Comparison of ENCODE assay signal across 20 cellular contexts in the genomic region with DNA sequence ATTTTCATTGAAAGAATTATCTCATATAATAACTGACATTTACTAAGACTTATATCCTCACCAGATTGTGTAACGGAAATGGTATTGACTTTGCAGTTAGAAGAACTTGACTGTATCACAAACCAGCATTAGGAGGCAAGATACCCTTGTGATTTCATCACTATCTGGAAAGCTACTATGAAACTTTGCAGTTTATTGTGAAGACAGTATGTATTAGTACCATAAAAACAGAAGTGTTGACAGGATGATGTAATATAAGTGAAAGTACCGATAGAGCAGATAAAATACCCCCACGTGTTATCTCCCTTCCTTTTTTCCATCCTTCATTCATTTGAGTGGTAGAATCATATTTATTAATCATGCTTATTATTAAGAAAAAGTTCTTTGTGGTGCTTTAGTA.
DNase-seq lines count a peak whose midpoint lies in the region; ATAC-seq, FAIRE-seq and TF ChIP-seq lines count a peak whose summit lies in the region.
"Had no signal": no experiment of that assay in that cellular context is flagged by ENCODE, and none has a peak within 500 bp of the region (broad histone marks: within the 10 kb centered on the region; RNA-seq: fewer than 3 reads in every experiment).

No MANE protein-coding gene starts in this region.

- no peaks in the 10 kb centered on the region for H3K79me2 ChIP-seq in SK-N-SH (ENCODE audit: insufficient read depth)
- H3K79me2 ChIP-seq in K562 (ENCODE audit: control insufficient read depth, insufficient read depth, low read length): no peaks in the 10 kb centered on the region

- no peaks in the 10 kb centered on the region for H3F3A ChIP-seq in SK-N-SH (replicated peaks; ENCODE audit: insufficient read depth)

- H3K9me3 Mint-ChIP-seq in activated T-cell treated with anti-CD3 and anti-CD28 coated beads, Interleukin-2, amount 50 U/mL, for 4 hours: peaks cover 15% of the 10 kb centered on the region

- TF ChIP-seq RAD21 in SK-N-SH (IDR thresholded peaks at IDR 0.05; ENCODE audit: low read length) (no peak), K562 (CRISPR knock-in tag; conservative IDR thresholded peaks at IDR 0.05 in 1 of 2, IDR thresholded peaks at IDR 0.05 in 1 of 2) (no peak)

- H3K9me1 ChIP-seq in K562 (ENCODE audit: control insufficient read depth, insufficient read depth, low read length): no peaks in the 10 kb centered on the region

- ATAC-seq in K562 (no peak), gastrocnemius medialis (no peak)
- ATAC-seq in activated T-cell treated with anti-CD3 and anti-CD28 coated beads, Interleukin-2, amount 50 U/mL, for 4 hours: no peak
- ATAC-seq: HepG2 had no signal

- H3K9me2 ChIP-seq in SK-N-SH: no peaks in the 10 kb centered on the region

- peak; percentile 50 for DNase-seq in SIG-M5 treated with dmso at 0.1 percent for 504 hours (lab: John Stamatoyannopoulos, UW; ENCODE audit: unreplicated experiment)
- DNase-seq in SIG-M5 (lab: John Stamatoyannopoulos, UW): no peak
- DNase-seq in NB4 (ENCODE audit: low read depth): peak; percentile 36
- no peak for DNase-seq in SK-N-SH
- no peak for DNase-seq in K562 (ENCODE audit: extremely low read depth in 1 of 4, low spot score in 3 of 4)
- no peak for DNase-seq in gastrocnemius medialis
- DNase-seq in WERI-Rb-1: no peak
- no peak for DNase-seq in activated T-cell treated with anti-CD3 and anti-CD28 coated beads, Interleukin-2, amount 50 U/mL, for 4 hours
- DNase-seq: 8988T, COR-L47, DMS 273 treated with DMSO at 0.1 percent for 48 hours, GM23248, NCI-H1694 treated with DMSO at 0.1 percent for 48 hours, NCI-H2227 treated with DMSO at 0.1 percent for 48 hours, NCI-H524, NCI-H82 had no signal

- CTCF ChIA-PET in SK-N-SH (lab: Yijun Ruan, JAX): no interaction called here
- CTCF ChIA-PET in K562 (lab: Yijun Ruan, JAX; ENCODE audit: low intra/inter-chr PET ratio): no interaction called here

- H2AFZ ChIP-seq in SK-N-SH (ENCODE audit: low read depth) (0 out of 2 replicates have a peak overlapping the region, but pooled peaks have one; percentile 46), K562 (ENCODE audit: low read depth, low read length) (no peak overlapping the region)
- H2AFZ ChIP-seq: GM23248 had no signal

- H3K27me3 ChIP-seq in SK-N-SH (ENCODE audit: insufficient read depth) (no peaks in the 10 kb centered on the region), K562 (ENCODE audit: control insufficient read depth in 2 of 2, insufficient read depth in 2 of 2, low read length in 2 of 2) (no peaks in the 10 kb centered on the region), gastrocnemius medialis (no peaks in the 10 kb centered on the region), WERI-Rb-1 (ENCODE audit: insufficient read depth, low read depth, severe bottlenecking) (no peaks in the 10 kb centered on the region)
- H3K27me3 ChIP-seq: SJSA1 had no signal

- H3K4me3 ChIP-seq in NB4 (ENCODE audit: low read depth, low read length) (no peak overlapping the region), SK-N-SH (ENCODE audit: low read depth in 2 of 2, low read length in 1 of 2) (no peak overlapping the region), K562 (no peak overlapping the region), gastrocnemius medialis (no peak overlapping the region), WERI-Rb-1 (ENCODE audit: low read depth, low read length) (no peak overlapping the region)
- H3K4me3 ChIP-seq: GM23248, SJSA1 had no signal

- no peaks in the 10 kb centered on the region for H3K9me3 ChIP-seq in SK-N-SH
- no peaks in the 10 kb centered on the region for H3K9me3 ChIP-seq in K562 (replicated peaks; ENCODE audit: control insufficient read depth, insufficient read depth, low read depth, low read length)
- H3K9me3 ChIP-seq in gastrocnemius medialis: no peaks in the 10 kb centered on the region
- no peaks in the 10 kb centered on the region for H3K9me3 ChIP-seq in WERI-Rb-1 (ENCODE audit: severe bottlenecking)
- H3K9me3 ChIP-seq: SJSA1 had no signal

- no peaks in the 10 kb centered on the region for H3K36me3 Mint-ChIP-seq in activated T-cell treated with anti-CD3 and anti-CD28 coated beads, Interleukin-2, amount 50 U/mL, for 4 hours (ENCODE audit: insufficient read depth)

- BruUV-seq in K562 (replicated peaks; lab: Mats Ljungman, UMichigan): no TSS peak

- in situ Hi-C loops in K562 (cut with MboI) (no loop called here), gastrocnemius medialis (cut with MboI; ENCODE audit: low sequenced_read_pairs in 4 of 4) (loop anchor here in 1 of 4 donors (25.0 kb wide), 1 partner anchor 88 kb away; no protein-coding TSS in a partner anchor)

- no peak for TF ChIP-seq CTCF in NB4 (IDR thresholded peaks at IDR 0.05; ENCODE audit: low read depth, low read length)
- TF ChIP-seq CTCF in SK-N-SH (IDR thresholded peaks at IDR 0.05): no peak
- no peak for TF ChIP-seq CTCF in K562 (IDR thresholded peaks at IDR 0.05 in 2 of 3, conservative IDR thresholded peaks at IDR 0.05 in 1 of 3; ENCODE audit: insufficient read depth in 2 of 3, low read depth in 1 of 3, low read length in 3 of 3)
- no peak for TF ChIP-seq CTCF in gastrocnemius medialis (IDR thresholded peaks at IDR 0.05 in 4 of 5, conservative IDR thresholded peaks at IDR 0.05 in 1 of 5)
- TF ChIP-seq CTCF in WERI-Rb-1 (IDR thresholded peaks at IDR 0.05; ENCODE audit: low read depth, low read length): no peak

- H4K20me1 ChIP-seq in SK-N-SH (ENCODE audit: insufficient read depth): no peaks in the 10 kb centered on the region
- H4K20me1 ChIP-seq in K562 (replicated peaks; ENCODE audit: control insufficient read depth, insufficient read depth, low read length): no peaks in the 10 kb centered on the region

- no peaks in the 10 kb centered on the region; a peak in 1 of 4 replicates for H3K4me1 ChIP-seq in SK-N-SH (ENCODE audit: control insufficient read depth in 1 of 2, insufficient read depth in 2 of 2, low read depth in 1 of 2, low read length in 1 of 2)
- H3K4me1 ChIP-seq in K562 (replicated peaks in 1 of 2; ENCODE audit: control insufficient read depth in 2 of 2, insufficient read depth in 2 of 2, low read length in 2 of 2): no peaks in the 10 kb centered on the region
- H3K4me1 ChIP-seq in gastrocnemius medialis: no peaks in the 10 kb centered on the region
- H3K4me1 ChIP-seq: SJSA1 had no signal

- WGBS in SK-N-SH (ENCODE audit: low lambda C conversion rate): 39% methylated on average over 3 of the region's 3 CpGs
- 0% methylated on average over 2 of the region's 3 CpGs for WGBS in K562 (ENCODE audit: insufficient coverage, low coverage, missing lambda C conversion rate)

- H3K4me1 Mint-ChIP-seq in activated T-cell treated with anti-CD3 and anti-CD28 coated beads, Interleukin-2, amount 50 U/mL, for 4 hours (ENCODE audit: low read depth): no peaks in the 10 kb centered on the region
- H3K4me1 Mint-ChIP-seq: B cell had no signal

- no peaks in the 10 kb centered on the region for H3K27me3 Mint-ChIP-seq in activated T-cell treated with anti-CD3 and anti-CD28 coated beads, Interleukin-2, amount 50 U/mL, for 4 hours (ENCODE audit: low read depth)
- H3K27me3 Mint-ChIP-seq: B cell had no signal

- no peak for TF ChIP-seq EP300 in SK-N-SH (IDR thresholded peaks at IDR 0.05; ENCODE audit: borderline replicate concordance in 1 of 2, low read depth in 1 of 2, low read length in 1 of 2)
- no peak for TF ChIP-seq EP300 in K562 (IDR thresholded peaks at IDR 0.05; ENCODE audit: low read length)

- H3K4me2 ChIP-seq in SK-N-SH: no peak overlapping the region
- H3K4me2 ChIP-seq in K562 (ENCODE audit: insufficient read depth, low read length): no peak overlapping the region
- H3K4me2 ChIP-seq: KMS-11 had no signal

- H3K36me3 ChIP-seq in SK-N-SH (replicated peaks in 1 of 2; ENCODE audit: control insufficient read depth in 1 of 2, insufficient read depth in 2 of 2, low read length in 1 of 2): no peaks in the 10 kb centered on the region
- no peaks in the 10 kb centered on the region for H3K36me3 ChIP-seq in K562 (ENCODE audit: control insufficient read depth, insufficient read depth, low read length)
- no peaks in the 10 kb centered on the region for H3K36me3 ChIP-seq in gastrocnemius medialis
- no peaks in the 10 kb centered on the region for H3K36me3 ChIP-seq in WERI-Rb-1
- H3K36me3 ChIP-seq: SJSA1 had no signal

- no peak overlapping the region for H3K27ac ChIP-seq in SK-N-SH (ENCODE audit: low read depth in 2 of 2, low read length in 1 of 2)
- no peak overlapping the region for H3K27ac ChIP-seq in K562 (ENCODE audit: extremely low read depth, low read depth, low read length)
- no peak overlapping the region for H3K27ac ChIP-seq in gastrocnemius medialis
- no peak overlapping the region for H3K27ac ChIP-seq in WERI-Rb-1
- H3K27ac ChIP-seq: GM23248, KMS-11, SJSA1 had no signal

- no peak overlapping the region for H3K9ac ChIP-seq in SK-N-SH
- no peak overlapping the region for H3K9ac ChIP-seq in K562 (ENCODE audit: insufficient read depth in 1 of 2, low read depth in 2 of 2, low read length in 2 of 2)
- H3K9ac ChIP-seq: GM23248, KMS-11 had no signal

- H3K4me3 Mint-ChIP-seq in activated T-cell treated with anti-CD3 and anti-CD28 coated beads, Interleukin-2, amount 50 U/mL, for 4 hours: no peak overlapping the region
- H3K4me3 Mint-ChIP-seq: B cell had no signal

- TF ChIP-seq POLR2A in NB4 (IDR thresholded peaks at IDR 0.05; ENCODE audit: extremely low read depth, insufficient read length) (no peak), K562 (conservative IDR thresholded peaks at IDR 0.05) (no peak), gastrocnemius medialis (IDR thresholded peaks at IDR 0.05) (no peak)

- FAIRE-seq in K562 (lab: Jason Lieb, UNC): no peak
- FAIRE-seq: HepG2 had no signal

- POLR2A ChIA-PET in SK-N-SH (lab: Yijun Ruan, JAX): no interaction called here
- POLR2A ChIA-PET in K562 (lab: Yijun Ruan, JAX): no interaction called here

- intact Hi-C loops in K562 (cut with micrococcal nuclease): no loop called here
- intact Hi-C loops in gastrocnemius medialis (cut with DNase I; ENCODE audit: low total_unique reads): no loop called here

TF ChIP-seq in SK-N-SH, 30 proteins besides CTCF, POLR2A, EP300 and RAD21:
- TF ChIP-seq, protein P1, sequence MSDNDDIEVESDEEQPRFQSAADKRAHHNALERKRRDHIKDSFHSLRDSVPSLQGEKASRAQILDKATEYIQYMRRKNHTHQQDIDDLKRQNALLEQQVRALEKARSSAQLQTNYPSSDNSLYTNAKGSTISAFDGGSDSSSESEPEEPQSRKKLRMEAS (IDR thresholded peaks at IDR 0.05; ENCODE audit: low read depth): no peak
- no peak for TF ChIP-seq SMC3 (IDR thresholded peaks at IDR 0.05; ENCODE audit: low read depth, low read length)
- no peak for TF ChIP-seq GABPA (IDR thresholded peaks at IDR 0.05; ENCODE audit: low read depth)
- TF ChIP-seq NRF1 (IDR thresholded peaks at IDR 0.05; ENCODE audit: low read depth, low read length): no peak

TF ChIP-seq in K562, 482 proteins besides CTCF, POLR2A, EP300 and RAD21 (continues in another document):
- TF ChIP-seq CEBPG (CRISPR knock-in tag; IDR thresholded peaks at IDR 0.05): no peak
- TF ChIP-seq CEBPG (tag; conservative IDR thresholded peaks at IDR 0.05 in 1 of 2, IDR thresholded peaks at IDR 0.05 in 1 of 2): peak in 1 of 2 experiments; percentile 15; a peak in 1 of 4 replicates

Comparison
In these comparisons a context has a peak if more than half of its experiments do, and no peak if none do; other contexts are left out.
1. DNase-seq: peak in SIG-M5 treated with dmso at 0.1 percent for 504 hours (single experiment) and NB4 (single experiment); none in SIG-M5 (single experiment), SK-N-SH (single experiment), K562 (0 of 4), gastrocnemius medialis (0 of 2), WERI-Rb-1 (single experiment) and activated T-cell treated with anti-CD3 and anti-CD28 coated beads, Interleukin-2, amount 50 U/mL, for 4 hours (single experiment).